1 cellular context compared by ENCODE assay signal in the genomic region with DNA sequence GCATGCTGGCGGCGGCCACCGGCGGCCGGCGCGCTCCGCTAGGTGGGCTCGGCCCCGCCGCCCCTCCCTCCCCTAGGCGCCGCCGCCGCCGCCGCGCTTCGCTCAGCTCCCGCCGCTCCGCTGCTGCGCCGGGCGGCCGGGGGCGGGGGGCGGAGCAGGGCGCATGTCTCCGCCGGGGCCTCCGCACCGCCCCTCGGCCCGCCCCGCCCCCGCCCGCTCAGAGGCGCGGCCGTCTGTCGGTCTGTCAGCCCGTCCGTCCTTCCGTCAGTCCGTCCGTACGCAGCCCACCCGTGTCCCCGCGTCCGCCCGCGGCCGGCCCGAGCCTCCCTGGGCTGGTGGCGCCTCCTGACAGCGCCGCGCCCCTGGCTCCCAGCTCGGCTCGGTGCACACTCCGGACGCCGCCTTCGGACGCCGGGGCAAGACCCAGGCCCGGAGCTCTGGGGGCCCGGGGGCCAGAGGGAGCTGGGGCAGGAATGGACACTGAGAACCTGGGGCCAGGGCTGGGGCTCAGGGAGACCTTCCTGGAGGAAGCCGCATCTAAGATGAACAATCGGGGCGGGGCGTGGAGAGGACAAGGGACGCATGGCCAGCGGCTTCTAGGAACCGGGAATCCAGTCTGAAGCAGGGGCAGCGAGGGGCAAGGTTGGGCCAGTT.
TF ChIP-seq lines count a peak whose summit lies in the region.

A gene (minus strand): TSS at position 138 of the 654 bp plus-strand sequence. CDS start 6,193 bp downstream, outside the sequence.

TF ChIP-seq in liver, 16 proteins besides CTCF, POLR2A, EP300 and RAD21 (continued from another document):
- TF ChIP-seq, protein P1, sequence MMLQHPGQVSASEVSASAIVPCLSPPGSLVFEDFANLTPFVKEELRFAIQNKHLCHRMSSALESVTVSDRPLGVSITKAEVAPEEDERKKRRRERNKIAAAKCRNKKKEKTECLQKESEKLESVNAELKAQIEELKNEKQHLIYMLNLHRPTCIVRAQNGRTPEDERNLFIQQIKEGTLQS (IDR thresholded peaks at IDR 0.05): no peak
- TF ChIP-seq JUND (IDR thresholded peaks at IDR 0.05) (no peak), NR2F2 (IDR thresholded peaks at IDR 0.05) (no peak), HNF4G (IDR thresholded peaks at IDR 0.05) (no peak)
- TF ChIP-seq, protein P2, sequence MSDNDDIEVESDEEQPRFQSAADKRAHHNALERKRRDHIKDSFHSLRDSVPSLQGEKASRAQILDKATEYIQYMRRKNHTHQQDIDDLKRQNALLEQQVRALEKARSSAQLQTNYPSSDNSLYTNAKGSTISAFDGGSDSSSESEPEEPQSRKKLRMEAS (IDR thresholded peaks at IDR 0.05): no peak
